ENCODE assay signal across 1 cellular context in genomic region chr22:30650508-30651116, GRCh38.
TF ChIP-seq lines count a peak whose summit lies in the region.

No MANE protein-coding gene starts in this region.

TF ChIP-seq in H1, 55 proteins besides CTCF, POLR2A, EP300 and RAD21:
- TF ChIP-seq POLR2AphosphoS5 (IDR thresholded peaks at IDR 0.05; ENCODE audit: low read depth, low read length) (no peak), E2F6 (IDR thresholded peaks at IDR 0.05) (no peak), SP2 (IDR thresholded peaks at IDR 0.05; ENCODE audit: low read length) (no peak), SRF (IDR thresholded peaks at IDR 0.05; ENCODE audit: low read depth, low read length) (no peak), GTF2F1 (IDR thresholded peaks at IDR 0.05; ENCODE audit: borderline replicate concordance, low read depth, low read length) (no peak), PHF8 (conservative IDR thresholded peaks at IDR 0.05; ENCODE audit: low read depth, low read length) (no peak), JUND (IDR thresholded peaks at IDR 0.05; ENCODE audit: low read length) (no peak), RXRA (IDR thresholded peaks at IDR 0.05; ENCODE audit: insufficient read depth, low read depth, low read length) (no peak), ATF3 (IDR thresholded peaks at IDR 0.05; ENCODE audit: insufficient read depth, low read depth, low read length) (no peak)
